ENCODE assay signal across 2 cellular contexts in the genomic region with DNA sequence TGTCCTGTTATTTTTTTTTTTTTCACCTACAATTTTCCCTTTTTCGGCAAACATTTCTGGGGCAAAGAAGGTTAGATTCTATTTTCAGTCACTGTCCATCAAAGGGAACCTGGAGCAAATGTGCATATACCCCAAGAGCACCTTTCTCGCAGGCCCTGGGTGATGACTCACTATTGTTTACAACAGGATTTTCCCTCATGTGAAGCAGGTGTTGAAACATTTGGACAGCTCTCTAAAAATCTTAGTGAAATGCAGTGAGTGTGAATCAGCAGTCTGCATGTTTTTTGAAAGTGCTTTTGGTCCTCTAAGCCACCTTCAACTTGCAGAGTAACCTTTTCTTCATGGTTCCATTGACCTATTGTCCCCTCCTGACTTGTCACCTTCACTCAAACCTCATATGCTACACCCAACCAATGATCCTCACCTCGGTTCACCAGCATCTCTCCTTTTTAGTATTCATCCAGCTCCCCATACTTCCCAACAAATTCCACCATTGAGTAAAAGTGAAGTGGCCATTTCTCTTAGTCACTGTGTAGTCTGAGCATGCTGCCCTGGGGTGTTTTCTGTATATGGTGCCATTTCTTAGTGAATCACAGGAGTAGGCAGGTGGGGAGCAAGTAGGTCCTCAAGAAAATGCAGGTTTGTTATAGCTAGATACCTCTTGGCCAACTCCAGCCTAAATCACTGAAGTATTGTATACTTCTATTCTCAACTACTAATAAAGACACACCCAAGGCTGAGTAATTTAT.
TF ChIP-seq lines count a peak whose summit lies in the region.

No MANE protein-coding gene starts in this region.

TF ChIP-seq in HepG2, 621 proteins besides CTCF, POLR2A, EP300 and RAD21 (continued from another document and continues in another):
- TF ChIP-seq, protein P1, sequence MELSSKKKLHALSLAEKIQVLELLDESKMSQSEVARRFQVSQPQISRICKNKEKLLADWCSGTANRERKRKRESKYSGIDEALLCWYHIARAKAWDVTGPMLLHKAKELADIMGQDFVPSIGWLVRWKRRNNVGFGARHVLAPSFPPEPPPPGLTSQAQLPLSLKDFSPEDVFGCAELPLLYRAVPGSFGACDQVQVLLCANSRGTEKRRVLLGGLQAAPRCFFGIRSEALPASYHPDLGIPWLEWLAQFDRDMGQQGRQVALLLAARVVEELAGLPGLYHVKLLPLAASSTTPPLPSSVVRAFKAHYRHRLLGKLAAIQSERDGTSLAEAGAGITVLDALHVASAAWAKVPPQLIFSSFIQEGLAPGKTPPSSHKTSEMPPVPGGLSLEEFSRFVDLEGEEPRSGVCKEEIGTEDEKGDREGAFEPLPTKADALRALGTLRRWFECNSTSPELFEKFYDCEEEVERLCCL (CRISPR knock-in tag; IDR thresholded peaks at IDR 0.05; ENCODE audit: borderline replicate concordance) = no peak
- no peak for TF ChIP-seq ZNF883 (CRISPR knock-in tag; IDR thresholded peaks at IDR 0.05; ENCODE audit: not compliant biosample characterization)
- TF ChIP-seq HNF4A (CRISPR knock-in tag; IDR thresholded peaks at IDR 0.05) = no peak
- TF ChIP-seq, protein P2, sequence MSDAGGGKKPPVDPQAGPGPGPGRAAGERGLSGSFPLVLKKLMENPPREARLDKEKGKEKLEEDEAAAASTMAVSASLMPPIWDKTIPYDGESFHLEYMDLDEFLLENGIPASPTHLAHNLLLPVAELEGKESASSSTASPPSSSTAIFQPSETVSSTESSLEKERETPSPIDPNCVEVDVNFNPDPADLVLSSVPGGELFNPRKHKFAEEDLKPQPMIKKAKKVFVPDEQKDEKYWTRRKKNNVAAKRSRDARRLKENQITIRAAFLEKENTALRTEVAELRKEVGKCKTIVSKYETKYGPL (CRISPR knock-in tag; IDR thresholded peaks at IDR 0.05) = no peak
- no peak for TF ChIP-seq ZNF280D (CRISPR knock-in tag; IDR thresholded peaks at IDR 0.05)
- no peak for TF ChIP-seq NR2F1 (CRISPR knock-in tag; IDR thresholded peaks at IDR 0.05)
- no peak for TF ChIP-seq ZNF740 (CRISPR knock-in tag; IDR thresholded peaks at IDR 0.05)
- no peak for TF ChIP-seq TGIF2 (CRISPR knock-in tag; IDR thresholded peaks at IDR 0.05)
- TF ChIP-seq ZNF576 (CRISPR knock-in tag; IDR thresholded peaks at IDR 0.05) = no peak
- TF ChIP-seq ERF (CRISPR knock-in tag; IDR thresholded peaks at IDR 0.05) = 0 out of 2 replicates have a peak, but pooled peaks have one; percentile 12
- no peak for TF ChIP-seq HNRNPH1 (optimal IDR thresholded peaks at IDR 0.05; ENCODE audit: low read depth, low read length)
- no peak for TF ChIP-seq CBX2 (IDR thresholded peaks at IDR 0.05; ENCODE audit: low read depth, low read length)
- TF ChIP-seq CBX2 (CRISPR knock-in tag; IDR thresholded peaks at IDR 0.05; ENCODE audit: low read depth) = no peak
- TF ChIP-seq NFKB2 (CRISPR knock-in tag; IDR thresholded peaks at IDR 0.05; ENCODE audit: borderline replicate concordance) = no peak
- TF ChIP-seq GFI1 (CRISPR knock-in tag; IDR thresholded peaks at IDR 0.05; ENCODE audit: borderline replicate concordance) = no peak
- TF ChIP-seq IRF2 (CRISPR knock-in tag; IDR thresholded peaks at IDR 0.05) = no peak
- TF ChIP-seq ZFP36L2 (CRISPR knock-in tag; IDR thresholded peaks at IDR 0.05) = no peak
- no peak for TF ChIP-seq SKI (IDR thresholded peaks at IDR 0.05; ENCODE audit: partially characterized antibody)
- no peak for TF ChIP-seq ZNF232 (CRISPR knock-in tag; IDR thresholded peaks at IDR 0.05; ENCODE audit: borderline replicate concordance)
- TF ChIP-seq, protein P3, sequence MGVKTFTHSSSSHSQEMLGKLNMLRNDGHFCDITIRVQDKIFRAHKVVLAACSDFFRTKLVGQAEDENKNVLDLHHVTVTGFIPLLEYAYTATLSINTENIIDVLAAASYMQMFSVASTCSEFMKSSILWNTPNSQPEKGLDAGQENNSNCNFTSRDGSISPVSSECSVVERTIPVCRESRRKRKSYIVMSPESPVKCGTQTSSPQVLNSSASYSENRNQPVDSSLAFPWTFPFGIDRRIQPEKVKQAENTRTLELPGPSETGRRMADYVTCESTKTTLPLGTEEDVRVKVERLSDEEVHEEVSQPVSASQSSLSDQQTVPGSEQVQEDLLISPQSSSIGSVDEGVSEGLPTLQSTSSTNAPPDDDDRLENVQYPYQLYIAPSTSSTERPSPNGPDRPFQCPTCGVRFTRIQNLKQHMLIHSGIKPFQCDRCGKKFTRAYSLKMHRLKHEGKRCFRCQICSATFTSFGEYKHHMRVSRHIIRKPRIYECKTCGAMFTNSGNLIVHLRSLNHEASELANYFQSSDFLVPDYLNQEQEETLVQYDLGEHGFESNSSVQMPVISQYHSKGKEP (CRISPR knock-in tag; IDR thresholded peaks at IDR 0.05) = no peak
- TF ChIP-seq PAWR (CRISPR knock-in tag; IDR thresholded peaks at IDR 0.05; ENCODE audit: borderline replicate concordance) = no peak
- TF ChIP-seq ZNF333 (CRISPR knock-in tag; IDR thresholded peaks at IDR 0.05; ENCODE audit: borderline replicate concordance) = no peak
- TF ChIP-seq TARDBP (CRISPR knock-in tag; IDR thresholded peaks at IDR 0.05) = no peak
- no peak for TF ChIP-seq ZNF337 (CRISPR knock-in tag; IDR thresholded peaks at IDR 0.05; ENCODE audit: borderline replicate concordance, low read depth)

TF ChIP-seq in HEK293T, 16 proteins besides CTCF, POLR2A, EP300 and RAD21 (continued from another document):
- TF ChIP-seq BHLHE40 (IDR thresholded peaks at IDR 0.05; ENCODE audit: borderline replicate concordance) (no peak), FOXK2 (IDR thresholded peaks at IDR 0.05) (no peak), ARNT (IDR thresholded peaks at IDR 0.05) (no peak), TARDBP (IDR thresholded peaks at IDR 0.05) (no peak), HDGF (IDR thresholded peaks at IDR 0.05; ENCODE audit: borderline replicate concordance) (no peak)
